31 cellular contexts compared by ENCODE assay signal in genomic region chr18:57753063-57753462, GRCh38. TPM values are rescaled to one million over a fixed set of nuclear protein-coding genes. Genes with fewer than 3 reads are reported as not detected.
DNase-seq lines count a peak whose midpoint lies in the region; ATAC-seq and TF ChIP-seq lines count a peak whose summit lies in the region.
"Had no signal": no experiment of that assay in that cellular context is flagged by ENCODE, and none has a peak within 500 bp of the region (broad histone marks: within the 10 kb centered on the region; RNA-seq: fewer than 3 reads in every experiment).

No MANE protein-coding gene starts in this region.

- H3K27ac Mint-ChIP-seq in activated naive CD8-positive, alpha-beta T cell treated with anti-CD3 and anti-CD28 coated beads for 36 hours, result peak overlapping the region; percentile 14
- no peak overlapping the region for H3K27ac Mint-ChIP-seq in activated naive CD8-positive, alpha-beta T cell treated with anti-CD3 and anti-CD28 coated beads, Interleukin-2, amount 50 U/mL, for 24 hours
- H3K27ac Mint-ChIP-seq in activated naive CD8-positive, alpha-beta T cell treated with anti-CD3 and anti-CD28 coated beads, Interleukin-2, amount 10 ng/mL, durations not matched to agents 7 days and 5 days, result peak overlapping the region; percentile 2
- peak overlapping the region in 2 of 3 experiments; percentile 1 to 8 for H3K27ac Mint-ChIP-seq in nephron
- H3K27ac Mint-ChIP-seq: CD4-positive, CD25-positive, alpha-beta regulatory T cell; nephron progenitor cell; stimulated activated memory B cell treated with anti-CD40 and anti-IgM and Interleukin-4, amounts not matched to agents 10 μg/mL and 1 μg/mL and 100 μg/mL, for 72 hours had no signal

- no peak for TF ChIP-seq CTCF in nephron (IDR thresholded peaks at IDR 0.05; ENCODE audit: unreplicated experiment in 3 of 3)
- no peak for TF ChIP-seq CTCF in left lung (IDR thresholded peaks at IDR 0.05)

- H3K9me3 ChIP-seq in left lung, result no peaks in the 10 kb centered on the region
- H3K9me3 ChIP-seq: adrenal gland, body of pancreas, HAP-1, ovary, suprapubic skin had no signal

- no peaks in the 10 kb centered on the region for H3K9me3 Mint-ChIP-seq in activated naive CD8-positive, alpha-beta T cell treated with anti-CD3 and anti-CD28 coated beads for 36 hours
- peaks cover 3% of the 10 kb centered on the region for H3K9me3 Mint-ChIP-seq in activated naive CD8-positive, alpha-beta T cell treated with anti-CD3 and anti-CD28 coated beads, Interleukin-2, amount 50 U/mL, for 24 hours
- peaks cover 1% of the 10 kb centered on the region for H3K9me3 Mint-ChIP-seq in activated naive CD8-positive, alpha-beta T cell treated with anti-CD3 and anti-CD28 coated beads, Interleukin-2, amount 10 ng/mL, durations not matched to agents 7 days and 5 days
- peaks cover 4% of the 10 kb centered on the region for H3K9me3 Mint-ChIP-seq in nephron
- H3K9me3 Mint-ChIP-seq: CD4-positive, CD25-positive, alpha-beta regulatory T cell had no signal

- H3K27me3 Mint-ChIP-seq in activated naive CD8-positive, alpha-beta T cell treated with anti-CD3 and anti-CD28 coated beads for 36 hours, result no peaks in the 10 kb centered on the region
- no peaks in the 10 kb centered on the region for H3K27me3 Mint-ChIP-seq in activated naive CD8-positive, alpha-beta T cell treated with anti-CD3 and anti-CD28 coated beads, Interleukin-2, amount 50 U/mL, for 24 hours
- no peaks in the 10 kb centered on the region for H3K27me3 Mint-ChIP-seq in activated naive CD8-positive, alpha-beta T cell treated with anti-CD3 and anti-CD28 coated beads, Interleukin-2, amount 10 ng/mL, durations not matched to agents 7 days and 5 days
- H3K27me3 Mint-ChIP-seq in nephron (ENCODE audit: low read depth), result no peaks in the 10 kb centered on the region
- H3K27me3 Mint-ChIP-seq: CD4-positive, CD25-positive, alpha-beta regulatory T cell; stimulated activated memory B cell treated with anti-CD40 and anti-IgM and Interleukin-4, amounts not matched to agents 10 μg/mL and 1 μg/mL and 100 μg/mL, for 72 hours had no signal

- peaks cover 16% of the 10 kb centered on the region for H3K4me1 Mint-ChIP-seq in activated naive CD8-positive, alpha-beta T cell treated with anti-CD3 and anti-CD28 coated beads for 36 hours
- peaks cover 10% of the 10 kb centered on the region for H3K4me1 Mint-ChIP-seq in activated naive CD8-positive, alpha-beta T cell treated with anti-CD3 and anti-CD28 coated beads, Interleukin-2, amount 50 U/mL, for 24 hours
- H3K4me1 Mint-ChIP-seq in activated naive CD8-positive, alpha-beta T cell treated with anti-CD3 and anti-CD28 coated beads, Interleukin-2, amount 10 ng/mL, durations not matched to agents 7 days and 5 days, result peaks cover 11% of the 10 kb centered on the region
- peaks cover 30% of the 10 kb centered on the region for H3K4me1 Mint-ChIP-seq in nephron

- H3K36me3 Mint-ChIP-seq in activated naive CD8-positive, alpha-beta T cell treated with anti-CD3 and anti-CD28 coated beads for 36 hours, result peaks cover 2% of the 10 kb centered on the region
- H3K36me3 Mint-ChIP-seq in activated naive CD8-positive, alpha-beta T cell treated with anti-CD3 and anti-CD28 coated beads, Interleukin-2, amount 50 U/mL, for 24 hours (ENCODE audit: low read depth), result no peaks in the 10 kb centered on the region
- no peaks in the 10 kb centered on the region for H3K36me3 Mint-ChIP-seq in activated naive CD8-positive, alpha-beta T cell treated with anti-CD3 and anti-CD28 coated beads, Interleukin-2, amount 10 ng/mL, durations not matched to agents 7 days and 5 days
- peaks cover 8% of the 10 kb centered on the region for H3K36me3 Mint-ChIP-seq in nephron (ENCODE audit: low read depth)
- H3K36me3 Mint-ChIP-seq: CD4-positive, CD25-positive, alpha-beta regulatory T cell had no signal

- no peaks in the 10 kb centered on the region for H3K36me3 ChIP-seq in left lung
- H3K36me3 ChIP-seq: adrenal gland, HAP-1, ovary, suprapubic skin had no signal

- peaks cover 4 to 13% of the 10 kb centered on the region in 2 donors for H3K4me1 ChIP-seq in left lung

- intact Hi-C loops in left lung (cut with DNase I), result no loop called here

- ATAC-seq in activated naive CD8-positive, alpha-beta T cell treated with anti-CD3 and anti-CD28 coated beads, Interleukin-2, amount 50 U/mL, for 24 hours, result no peak
- ATAC-seq in activated naive CD8-positive, alpha-beta T cell treated with anti-CD3 and anti-CD28 coated beads, Interleukin-2, amount 10 ng/mL, durations not matched to agents 7 days and 5 days (ENCODE audit: low read depth), result peak; percentile 77
- ATAC-seq in GM18519 (IDR thresholded peaks at IDR 0.05; ENCODE audit: low FRiP score, unreplicated experiment) (no peak), left lung (no peak)
- ATAC-seq: body of pancreas; left cardiac atrium; Right ventricle myocardium inferior; stimulated activated memory B cell treated with anti-CD40 and anti-IgM and Interleukin-4, amounts not matched to agents 10 μg/mL and 1 μg/mL and 100 μg/mL, for 72 hours had no signal

- POLR2A ChIA-PET in activated naive CD8-positive, alpha-beta T cell treated with anti-CD3 and anti-CD28 coated beads, Interleukin-2, amount 10 ng/mL, durations not matched to agents 7 days and 5 days (lab: Charles Lee), result no interaction called here

- no peak for DNase-seq in activated naive CD8-positive, alpha-beta T cell treated with anti-CD3 and anti-CD28 coated beads for 36 hours
- DNase-seq in activated naive CD8-positive, alpha-beta T cell treated with anti-CD3 and anti-CD28 coated beads, Interleukin-2, amount 50 U/mL, for 24 hours, result no peak
- DNase-seq in activated naive CD8-positive, alpha-beta T cell treated with anti-CD3 and anti-CD28 coated beads, Interleukin-2, amount 10 ng/mL, durations not matched to agents 7 days and 5 days, result no peak
- DNase-seq in cortex of kidney (lab: John Stamatoyannopoulos, UW), result no peak
- DNase-seq in SHP77 (lab: John Stamatoyannopoulos, UW), result no peak
- DNase-seq in left lung, result no peak
- DNase-seq: activated CD4-positive, alpha-beta T cell treated with anti-CD3 and anti-CD28 coated beads for 4 hours; activated naive CD4-positive, alpha-beta T cell; activated T-cell treated with anti-CD3 and anti-CD28 coated beads, Interleukin-2, amount 50 U/mL, for 48 hours; adrenal gland; AML-193; body of pancreas; EL; hypothalamus; left cardiac atrium; MM.1S; NCI-H1105 treated with DMSO at 0.1 percent for 48 hours; NCI-H2029; NCI-H526; nephron progenitor cell; NK-92 treated with Interleukin-12 subunit alpha and Interleukin-12 subunit beta, amount 100 ng/mL, for 24 hours; ovary; retina had no signal

- H3K4me3 ChIP-seq in left lung, result no peak overlapping the region
- H3K4me3 ChIP-seq: adrenal gland, body of pancreas, HAP-1, ovary, suprapubic skin had no signal

- no peaks in the 10 kb centered on the region for H3K27me3 ChIP-seq in left lung
- H3K27me3 ChIP-seq: adrenal gland, body of pancreas, ovary, suprapubic skin had no signal

- no peak overlapping the region for H3K27ac ChIP-seq in left lung
- H3K27ac ChIP-seq: adrenal gland, ovary, suprapubic skin had no signal

- H3K4me3 Mint-ChIP-seq in activated naive CD8-positive, alpha-beta T cell treated with anti-CD3 and anti-CD28 coated beads for 36 hours, result no peak overlapping the region
- H3K4me3 Mint-ChIP-seq in activated naive CD8-positive, alpha-beta T cell treated with anti-CD3 and anti-CD28 coated beads, Interleukin-2, amount 50 U/mL, for 24 hours, result no peak overlapping the region
- H3K4me3 Mint-ChIP-seq in activated naive CD8-positive, alpha-beta T cell treated with anti-CD3 and anti-CD28 coated beads, Interleukin-2, amount 10 ng/mL, durations not matched to agents 7 days and 5 days, result peak overlapping the region; percentile 44
- H3K4me3 Mint-ChIP-seq in nephron, result no peak overlapping the region
- H3K4me3 Mint-ChIP-seq: CD4-positive, CD25-positive, alpha-beta regulatory T cell; nephron progenitor cell; stimulated activated memory B cell treated with anti-CD40 and anti-IgM and Interleukin-4, amounts not matched to agents 10 μg/mL and 1 μg/mL and 100 μg/mL, for 72 hours had no signal

RNA-seq across cellular contexts. Expression of gene ATP8B1, which starts 50.1 kb away (rescaled TPM):
- total RNA-seq in activated naive CD8-positive, alpha-beta T cell treated with anti-CD3 and anti-CD28 coated beads for 36 hours, result 1 to 10 TPM; 1.4 to 1.5 TPM
- under 1 TPM in 1 of 2 experiments, not detected in 1; 0.25 TPM for total RNA-seq in activated naive CD8-positive, alpha-beta T cell treated with anti-CD3 and anti-CD28 coated beads, Interleukin-2, amount 10 ng/mL, durations not matched to agents 7 days and 5 days
- total RNA-seq in left lung, result 10 to 100 TPM; 24.0 to 26.6 TPM
- total RNA-seq: CD4-positive, CD25-positive, alpha-beta regulatory T cell; T-helper 2 cell treated with Interferon-gamma antibody and Interleukin-4, amounts not matched to agents 100 ng/mL and 5 ng/mL, for 36 hours had no signal

Comparison
In these comparisons a context has a peak if more than half of its experiments do, and no peak if none do; other contexts are left out.
1. RNA of gene ATP8B1, which starts 50.1 kb away (total RNA-seq): 24.0 to 26.6 TPM in left lung; 1.4 to 1.5 TPM in activated naive CD8-positive, alpha-beta T cell treated with anti-CD3 and anti-CD28 coated beads for 36 hours and 0.25 TPM in activated naive CD8-positive, alpha-beta T cell treated with anti-CD3 and anti-CD28 coated beads, Interleukin-2, amount 10 ng/mL, durations not matched to agents 7 days and 5 days; every median in the first group is over 4 times any median in the second.